ENCODE assay signal across 16 cellular contexts in the genomic region with DNA sequence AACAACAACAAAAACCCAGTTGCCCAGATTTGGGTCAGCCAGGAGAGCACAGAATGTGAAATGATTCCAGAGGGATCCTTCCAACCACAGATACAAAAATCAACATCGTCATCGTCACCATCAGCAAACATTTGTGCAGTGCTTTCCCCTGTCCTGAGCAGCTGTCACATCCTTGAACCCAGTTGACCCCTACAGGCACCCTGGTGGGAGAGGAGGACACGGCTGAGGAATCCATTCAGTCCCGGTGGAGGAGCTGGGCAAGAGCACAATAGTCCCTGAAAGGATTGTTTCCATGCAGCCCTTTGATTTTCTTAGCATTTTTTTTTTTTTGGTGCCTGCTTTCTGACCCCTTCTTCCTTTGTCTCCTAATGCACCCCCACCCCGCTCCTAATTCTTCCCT.
"Had no signal": no experiment of that assay in that cellular context is flagged by ENCODE, and none has a peak within 500 bp of the region (broad histone marks: within the 10 kb centered on the region; RNA-seq: fewer than 3 reads in every experiment).

No MANE protein-coding gene starts in this region.

- DNase-seq: activated B cell treated with CpG ODN at 0.5 μM for 24 hours; activated CD4-positive, alpha-beta T cell treated with anti-CD3 and anti-CD28 coated beads, Interleukin-2, amount 10 ng/mL, durations not matched to agents 24 days and 14 days; activated naive CD4-positive, alpha-beta T cell treated with anti-CD3 and anti-CD28 coated beads for 36 hours; activated T-cell treated with anti-CD3 and anti-CD28 coated beads for 4 hours; effector CD4-positive, alpha-beta T cell; foreskin melanocyte; kidney; left ventricle myocardium superior; mesenchymal stem cell; nucleus accumbens; right cardiac atrium; stimulated activated CD4-positive, alpha-beta T cell treated with anti-CD3 and anti-CD28 coated beads, Interleukin-1b, Interleukin-23, amount 100 ng/mL, for 48 hours; transverse colon had no signal

- H3K27me3 Mint-ChIP-seq: activated B cell treated with CpG ODN at 0.5 μM for 24 hours; activated T-helper 17 cell treated with anti-CD3 and anti-CD28 coated beads, Interleukin-2, amount 50 U/mL, for 72 hours; stimulated activated memory B cell treated with anti-CD40 and anti-IgM and Interleukin-4, amounts not matched to agents 10 μg/mL and 1 μg/mL and 100 μg/mL, for 72 hours had no signal

- ATAC-seq: activated T-helper 17 cell treated with anti-CD3 and anti-CD28 coated beads, Interleukin-2, amount 50 U/mL, for 72 hours; left ventricle myocardium superior; right cardiac atrium; stimulated activated memory B cell treated with anti-CD40 and anti-IgM and Interleukin-4, amounts not matched to agents 10 μg/mL and 1 μg/mL and 100 μg/mL, for 72 hours had no signal

- H3K9me3 ChIP-seq: transverse colon had no signal

- H3K4me3 Mint-ChIP-seq: activated B cell treated with CpG ODN at 0.5 μM for 24 hours; activated CD4-positive, alpha-beta T cell treated with anti-CD3 and anti-CD28 coated beads, Interleukin-2, amount 10 ng/mL, durations not matched to agents 24 days and 14 days; activated naive CD4-positive, alpha-beta T cell treated with anti-CD3 and anti-CD28 coated beads for 36 hours; activated T-helper 17 cell treated with anti-CD3 and anti-CD28 coated beads, Interleukin-2, amount 50 U/mL, for 72 hours; stimulated activated memory B cell treated with anti-CD40 and anti-IgM and Interleukin-4, amounts not matched to agents 10 μg/mL and 1 μg/mL and 100 μg/mL, for 72 hours had no signal

- H3K36me3 ChIP-seq: cardiac muscle cell, transverse colon had no signal

- H3K27ac ChIP-seq: cardiac muscle cell, transverse colon had no signal

- H3K27me3 ChIP-seq: cardiac muscle cell, transverse colon had no signal

- H3K9me3 Mint-ChIP-seq: activated B cell treated with CpG ODN at 0.5 μM for 24 hours; activated naive CD4-positive, alpha-beta T cell treated with anti-CD3 and anti-CD28 coated beads for 36 hours; activated T-helper 17 cell treated with anti-CD3 and anti-CD28 coated beads, Interleukin-2, amount 50 U/mL, for 72 hours had no signal

- H3K27ac Mint-ChIP-seq: activated B cell treated with CpG ODN at 0.5 μM for 24 hours; activated CD4-positive, alpha-beta T cell treated with anti-CD3 and anti-CD28 coated beads, Interleukin-2, amount 10 ng/mL, durations not matched to agents 24 days and 14 days; activated naive CD4-positive, alpha-beta T cell treated with anti-CD3 and anti-CD28 coated beads for 36 hours; activated T-helper 17 cell treated with anti-CD3 and anti-CD28 coated beads, Interleukin-2, amount 50 U/mL, for 72 hours; stimulated activated memory B cell treated with anti-CD40 and anti-IgM and Interleukin-4, amounts not matched to agents 10 μg/mL and 1 μg/mL and 100 μg/mL, for 72 hours had no signal

- H3K4me3 ChIP-seq: cardiac muscle cell, transverse colon had no signal
